Comparison of ENCODE assay signal across 9 cellular contexts in the genomic region with DNA sequence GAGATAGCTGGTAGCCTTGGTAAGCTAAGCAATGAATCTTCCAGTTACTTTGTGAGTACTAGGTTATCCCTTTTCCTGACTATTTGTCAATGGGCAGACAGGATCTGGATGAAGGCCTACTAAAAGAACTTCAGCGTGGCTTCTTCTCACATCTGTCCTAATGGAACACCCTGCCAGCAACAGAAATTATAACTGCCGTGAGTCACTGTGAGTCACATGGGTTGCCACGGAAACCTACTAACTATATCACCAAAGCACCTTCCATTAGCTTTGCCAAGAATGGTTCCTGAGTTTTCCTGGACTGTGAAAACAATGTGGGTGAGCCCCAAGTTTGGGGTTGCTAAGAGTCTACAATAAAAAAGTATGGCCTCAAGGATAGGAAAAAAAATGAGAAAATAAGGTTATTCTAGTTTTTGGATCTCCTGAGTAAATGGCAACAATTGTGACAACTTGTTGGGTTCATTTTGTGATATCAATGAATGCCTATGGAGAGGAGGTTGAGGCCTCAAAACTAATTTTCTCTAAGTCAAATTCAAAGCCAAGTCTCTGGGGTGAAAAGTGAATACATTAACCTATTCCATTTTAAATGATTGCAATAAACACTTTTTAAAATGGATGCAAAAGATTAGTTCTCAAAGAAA.
DNase-seq lines count a peak whose midpoint lies in the region; ATAC-seq and TF ChIP-seq lines count a peak whose summit lies in the region.
"Had no signal": no experiment of that assay in that cellular context is flagged by ENCODE, and none has a peak within 500 bp of the region (broad histone marks: within the 10 kb centered on the region; RNA-seq: fewer than 3 reads in every experiment).

No MANE protein-coding gene starts in this region.

- no peak overlapping the region for H3K27ac Mint-ChIP-seq in activated CD4-positive, alpha-beta memory T cell treated with anti-CD3 and anti-CD28 coated beads for 36 hours

- H3K9me3 Mint-ChIP-seq in activated CD4-positive, alpha-beta memory T cell treated with anti-CD3 and anti-CD28 coated beads for 36 hours, result no peaks in the 10 kb centered on the region

- H3K27me3 Mint-ChIP-seq in activated CD4-positive, alpha-beta memory T cell treated with anti-CD3 and anti-CD28 coated beads for 36 hours, result no peaks in the 10 kb centered on the region

- ATAC-seq in gastroesophageal sphincter, result peak; percentile 87
- ATAC-seq in GM18505 (IDR thresholded peaks at IDR 0.05; ENCODE audit: unreplicated experiment), result no peak

- POLR2A ChIA-PET in activated CD4-positive, alpha-beta memory T cell treated with anti-CD3 and anti-CD28 coated beads for 36 hours (lab: Charles Lee), result interaction anchor here (1.2 kb wide), 1 partner anchor 12 kb away, joined by 3 read pairs; no protein-coding TSS in a partner anchor

- DNase-seq in A172 (ENCODE audit: low spot score), result peak; percentile 95
- peak; percentile 80 for DNase-seq in HPDE6-E6E7 (ENCODE audit: extremely low spot score)
- peak; percentile 78 for DNase-seq in activated CD4-positive, alpha-beta memory T cell treated with anti-CD3 and anti-CD28 coated beads for 36 hours
- peak; percentile 32 to 50 for DNase-seq in stimulated activated CD4-positive, alpha-beta T cell treated with anti-CD3 and anti-CD28 coated beads, Interleukin-15, amount 100 ng/mL, for 48 hours (ENCODE audit: low read depth in 2 of 2)
- DNase-seq in GM13976 (ENCODE audit: low spot score), result no peak
- no peak for DNase-seq in NOMO-1 treated with dmso at 0.1 percent for 144 hours (lab: John Stamatoyannopoulos, UW; ENCODE audit: unreplicated experiment)

- CTCF ChIA-PET in activated CD4-positive, alpha-beta memory T cell treated with anti-CD3 and anti-CD28 coated beads for 36 hours (lab: Charles Lee), result interaction anchor here (2.6 to 3.9 kb wide), 2 partner anchors 24 to 243 kb away, joined by 5 to 13 read pairs; no protein-coding TSS in a partner anchor

- peaks cover 36% of the 10 kb centered on the region for H3K4me1 Mint-ChIP-seq in activated CD4-positive, alpha-beta memory T cell treated with anti-CD3 and anti-CD28 coated beads for 36 hours (ENCODE audit: low read depth)

- H3K36me3 Mint-ChIP-seq in activated CD4-positive, alpha-beta memory T cell treated with anti-CD3 and anti-CD28 coated beads for 36 hours, result peaks cover 11% of the 10 kb centered on the region

- TF ChIP-seq POLR2A in gastroesophageal sphincter (IDR thresholded peaks at IDR 0.05) (no peak), GM18505 (IDR thresholded peaks at IDR 0.05; ENCODE audit: borderline replicate concordance, extremely low read depth, insufficient read depth, insufficient read length) (no peak)

- H3K36me3 ChIP-seq in gastroesophageal sphincter, result no peaks in the 10 kb centered on the region

- H3K4me1 ChIP-seq in gastroesophageal sphincter, result peaks cover 8 to 19% (median 8%) of the 10 kb centered on the region in 3 donors

- 17 to 20% methylated on average over 1 to 2 of the region's 3 CpGs for WGBS in gastroesophageal sphincter (ENCODE audit: low coverage in 1 of 2), 2 donors

- in situ Hi-C loops in GM13976 (cut with MboI; ENCODE audit: low sequenced_read_pairs, unreplicated experiment), result no loop called here

- TF ChIP-seq CTCF in gastroesophageal sphincter (IDR thresholded peaks at IDR 0.05) (no peak), GM13976 (IDR thresholded peaks at IDR 0.05; ENCODE audit: borderline replicate concordance, control extremely low read depth, extremely low read depth, insufficient read depth, missing control alignments) (no peak)

- no peaks in the 10 kb centered on the region for H3K27me3 ChIP-seq in gastroesophageal sphincter

- H3K4me3 Mint-ChIP-seq in activated CD4-positive, alpha-beta memory T cell treated with anti-CD3 and anti-CD28 coated beads for 36 hours, result no peak overlapping the region

- TF ChIP-seq EP300 in gastroesophageal sphincter (IDR thresholded peaks at IDR 0.05), result no peak

- intact Hi-C loops in activated CD4-positive, alpha-beta memory T cell treated with anti-CD3 and anti-CD28 coated beads for 36 hours (cut with micrococcal nuclease), result no loop called here

- H3K4me3 ChIP-seq in gastroesophageal sphincter, result no peak overlapping the region
- H3K4me3 ChIP-seq: skin epidermis had no signal

- H3K9me3 ChIP-seq in gastroesophageal sphincter, result no peaks in the 10 kb centered on the region

- peak overlapping the region; percentile 13 to 46 (median 34) for H3K27ac ChIP-seq in gastroesophageal sphincter

Comparison
In these comparisons a context has a peak if more than half of its experiments do, and no peak if none do; other contexts are left out.
1. DNase-seq: peak in A172 (single experiment), HPDE6-E6E7 (single experiment), activated CD4-positive, alpha-beta memory T cell treated with anti-CD3 and anti-CD28 coated beads for 36 hours (single experiment) and stimulated activated CD4-positive, alpha-beta T cell treated with anti-CD3 and anti-CD28 coated beads, Interleukin-15, amount 100 ng/mL, for 48 hours (2 of 2); none in GM13976 (single experiment) and NOMO-1 treated with dmso at 0.1 percent for 144 hours (single experiment).